In the genomic region with DNA sequence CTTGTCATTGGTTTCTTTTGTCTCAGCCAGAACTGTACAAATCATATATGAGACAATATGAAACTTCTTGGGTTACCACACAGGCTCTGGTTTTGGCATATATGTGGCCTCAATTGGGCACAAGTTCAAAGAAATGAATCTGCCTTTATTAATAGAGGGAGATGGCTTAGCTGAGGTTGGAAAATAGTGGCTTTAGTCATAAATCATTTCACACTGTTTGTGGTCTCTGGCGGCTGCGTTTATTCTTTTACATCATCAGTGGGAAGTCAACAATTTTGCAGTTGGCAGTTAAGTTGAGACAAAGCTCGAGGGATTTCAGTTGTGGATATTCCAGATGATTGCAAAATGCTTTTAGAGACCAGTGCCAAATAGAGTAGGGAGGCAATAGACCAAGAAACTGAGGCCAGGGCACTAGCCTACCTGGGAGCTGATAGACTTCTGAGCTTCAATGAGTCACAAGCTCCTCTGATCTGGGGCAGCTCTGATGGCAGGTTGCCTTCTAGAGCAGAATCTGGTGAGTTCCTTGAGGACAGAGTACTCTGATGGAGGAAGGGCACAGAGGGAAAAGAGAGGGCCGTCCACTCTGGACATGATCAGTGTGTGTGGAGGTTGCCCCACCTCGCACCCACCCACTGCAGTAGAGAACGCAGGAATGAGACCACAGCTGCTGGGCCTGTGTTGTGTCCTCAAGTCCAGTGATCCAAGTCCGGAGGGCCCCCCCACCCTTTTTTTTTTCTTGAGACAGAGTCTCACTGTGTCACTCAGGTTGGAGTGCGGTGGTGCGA, we compare ENCODE assay signal across 8 cellular contexts.
DNase-seq lines count a peak whose midpoint lies in the region; TF ChIP-seq lines count a peak whose summit lies in the region.
"Had no signal": no experiment of that assay in that cellular context is flagged by ENCODE, and none has a peak within 500 bp of the region (broad histone marks: within the 10 kb centered on the region; RNA-seq: fewer than 3 reads in every experiment).

No MANE protein-coding gene starts in this region.

- DNase-seq in HT-29 (ENCODE audit: low spot score): peak; percentile 46
- peak; percentile 50 for DNase-seq in RPMI7951 (ENCODE audit: low read depth)
- no peak for DNase-seq in esophagus squamous epithelium (lab: John Stamatoyannopoulos, UW)
- DNase-seq in stimulated activated CD4-positive, alpha-beta T cell treated with anti-CD3 and anti-CD28 coated beads, Interleukin-4, amount 100 ng/mL, for 24 hours: peak; percentile 41
- no peak for DNase-seq in AML-193 (lab: John Stamatoyannopoulos, UW)
- DNase-seq in colonic mucosa: no peak
- no peak for DNase-seq in progenitor cell of endocrine pancreas (ENCODE audit: low spot score, unreplicated experiment)
- DNase-seq: amygdala had no signal

- H3K36me3 Mint-ChIP-seq in progenitor cell of endocrine pancreas (ENCODE audit: insufficient read depth): peaks cover 2% of the 10 kb centered on the region

- no peaks in the 10 kb centered on the region for H3K27me3 ChIP-seq in esophagus squamous epithelium
- no peaks in the 10 kb centered on the region for H3K27me3 ChIP-seq in colonic mucosa

- intact Hi-C loops in esophagus squamous epithelium (cut with DNase I): no loop called here
- intact Hi-C loops in colonic mucosa (cut with DNase I): no loop called here

- no peak overlapping the region for H3K27ac Mint-ChIP-seq in progenitor cell of endocrine pancreas

- H3K27ac ChIP-seq in esophagus squamous epithelium: peak overlapping the region; percentile 10 to 65 (median 59)
- no peak overlapping the region for H3K27ac ChIP-seq in colonic mucosa

- WGBS in esophagus squamous epithelium, 2 donors: 46 to 51% methylated on average over 7 to 8 of the region's 9 CpGs

- TF ChIP-seq CTCF in esophagus squamous epithelium (IDR thresholded peaks at IDR 0.05) (no peak), colonic mucosa (IDR thresholded peaks at IDR 0.05) (no peak), progenitor cell of endocrine pancreas (IDR thresholded peaks at IDR 0.05; ENCODE audit: unreplicated experiment) (no peak)

- no peak for TF ChIP-seq POLR2A in esophagus squamous epithelium (IDR thresholded peaks at IDR 0.05)

- no peaks in the 10 kb centered on the region for H3K4me1 Mint-ChIP-seq in progenitor cell of endocrine pancreas (ENCODE audit: low read depth)

- H3K9ac ChIP-seq in colonic mucosa (ENCODE audit: low read depth in 2 of 2, low read length in 2 of 2): no peak overlapping the region

- no peak overlapping the region for H3K4me3 ChIP-seq in esophagus squamous epithelium
- H3K4me3 ChIP-seq in colonic mucosa: no peak overlapping the region

- H3K4me1 ChIP-seq in esophagus squamous epithelium: peaks cover 4 to 20% (median 17%) of the 10 kb centered on the region in 3 donors
- H3K4me1 ChIP-seq in colonic mucosa: no peaks in the 10 kb centered on the region

- no peaks in the 10 kb centered on the region for H3K9me3 ChIP-seq in esophagus squamous epithelium
- no peaks in the 10 kb centered on the region for H3K9me3 ChIP-seq in colonic mucosa

- no peaks in the 10 kb centered on the region for H3K9me3 Mint-ChIP-seq in progenitor cell of endocrine pancreas (ENCODE audit: low read depth)

- H3K36me3 ChIP-seq in esophagus squamous epithelium: no peaks in the 10 kb centered on the region
- H3K36me3 ChIP-seq in colonic mucosa: no peaks in the 10 kb centered on the region

- no peak overlapping the region for H3K4me3 Mint-ChIP-seq in progenitor cell of endocrine pancreas (ENCODE audit: low read depth)

- peaks cover 59% of the 10 kb centered on the region for H3K27me3 Mint-ChIP-seq in progenitor cell of endocrine pancreas

Comparison
In these comparisons a context has a peak if more than half of its experiments do, and no peak if none do; other contexts are left out.
1. DNase-seq: peak in HT-29 (single experiment), RPMI7951 (single experiment) and stimulated activated CD4-positive, alpha-beta T cell treated with anti-CD3 and anti-CD28 coated beads, Interleukin-4, amount 100 ng/mL, for 24 hours (single experiment); none in esophagus squamous epithelium (single experiment), AML-193 (0 of 2), colonic mucosa (single experiment) and progenitor cell of endocrine pancreas (single experiment).